1 cellular context compared by ENCODE assay signal in the genomic region with DNA sequence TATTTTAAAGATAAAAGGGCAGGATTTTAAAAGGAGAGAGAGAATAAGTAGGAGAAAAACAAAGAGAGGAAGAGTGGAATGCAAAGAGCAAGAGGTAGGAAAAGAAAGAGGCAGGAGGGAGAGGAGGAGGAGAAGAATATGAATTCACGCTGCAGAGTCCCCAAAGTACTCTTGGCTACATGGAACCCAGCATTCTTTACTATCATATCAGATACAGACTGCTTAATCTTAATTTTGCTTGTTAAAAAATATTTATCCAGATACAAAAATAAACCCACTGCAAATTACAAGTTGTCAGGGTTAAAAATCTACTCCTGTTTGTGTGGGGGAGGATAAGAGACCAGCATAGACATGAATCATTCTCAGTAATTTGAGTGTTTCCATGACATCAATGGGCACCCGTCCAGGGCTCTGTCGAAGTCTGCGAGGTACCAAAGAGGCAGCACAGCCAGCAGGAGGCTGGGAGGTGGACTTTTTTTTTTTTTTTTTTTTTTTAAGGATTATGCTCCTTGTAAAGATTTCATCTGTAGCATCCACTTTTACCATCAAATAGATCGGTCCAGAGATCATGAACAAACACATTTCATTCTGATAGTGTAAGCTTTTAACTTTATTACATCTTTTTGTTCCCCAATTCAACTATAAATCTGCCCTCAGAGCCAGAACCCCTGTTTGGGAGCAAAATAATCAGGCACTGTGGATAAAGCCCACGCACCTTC.
TF ChIP-seq lines count a peak whose summit lies in the region.

No MANE protein-coding gene starts in this region.

TF ChIP-seq in GM12878, 131 proteins besides CTCF, POLR2A, EP300 and RAD21 (continued from another document):
- TF ChIP-seq SUPT20H (IDR thresholded peaks at IDR 0.05; ENCODE audit: borderline replicate concordance, control insufficient read depth, low read depth, low read length): no peak
- TF ChIP-seq SIX5 (IDR thresholded peaks at IDR 0.05; ENCODE audit: low read depth, low read length, severe bottlenecking): no peak
- TF ChIP-seq RELA (IDR thresholded peaks at IDR 0.05; ENCODE audit: borderline replicate concordance, partially characterized antibody): no peak
- TF ChIP-seq RB1 (IDR thresholded peaks at IDR 0.05; ENCODE audit: borderline replicate concordance): no peak
- TF ChIP-seq IKZF1 (conservative IDR thresholded peaks at IDR 0.05): no peak
- no peak for TF ChIP-seq SREBF1 (IDR thresholded peaks at IDR 0.05; ENCODE audit: low read length)
- no peak for TF ChIP-seq HSF1 (IDR thresholded peaks at IDR 0.05; ENCODE audit: low read depth, low read length)
- no peak for TF ChIP-seq BCL11A (IDR thresholded peaks at IDR 0.05; ENCODE audit: low read depth, low read length)
- no peak for TF ChIP-seq BRCA1 (IDR thresholded peaks at IDR 0.05; ENCODE audit: low read depth, low read length)
- no peak for TF ChIP-seq NBN (IDR thresholded peaks at IDR 0.05)
